In the genomic region with DNA sequence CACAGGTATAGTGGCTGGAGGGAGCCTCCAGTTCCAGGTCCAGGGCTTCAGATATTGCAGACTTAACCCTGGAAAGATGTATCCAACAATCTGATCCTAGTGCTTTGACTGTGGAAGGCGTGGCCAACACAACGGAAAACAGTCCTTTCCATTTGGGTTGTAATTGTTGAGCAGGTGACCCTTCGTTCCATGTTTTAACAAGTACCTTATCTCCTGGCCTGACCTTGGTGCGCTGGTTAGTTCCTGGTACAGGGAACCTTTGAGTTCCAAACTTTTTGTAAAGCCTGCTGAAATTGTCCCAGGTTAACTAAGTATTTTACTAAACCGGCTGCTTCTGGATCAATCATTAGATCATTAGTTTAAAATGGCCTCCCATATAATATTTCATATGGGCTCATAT, we compare ENCODE assay signal across 40 cellular contexts. TPM values are rescaled to one million over a fixed set of nuclear protein-coding genes. Genes with fewer than 3 reads are reported as not detected.
"Had no signal": no experiment of that assay in that cellular context is flagged by ENCODE, and none has a peak within 500 bp of the region (broad histone marks: within the 10 kb centered on the region; RNA-seq: fewer than 3 reads in every experiment).

No MANE protein-coding gene starts in this region.

- DNase-seq: activated effector memory CD4-positive, alpha-beta T cell treated with anti-CD3 and anti-CD28 coated beads, Interleukin-2, amount 50 U/mL, for 16 hours; activated effector memory CD4-positive, alpha-beta T cell treated with Interleukin-2 at 50 U/mL for 16 hours; activated gamma-delta T cell; activated gamma-delta T cell treated with Interleukin-2 at 50 U/mL for 16 hours; activated naive CD4-positive, alpha-beta T cell; activated naive CD4-positive, alpha-beta T cell treated with anti-CD3 and anti-CD28 coated beads for 36 hours; activated naive CD4-positive, alpha-beta T cell treated with anti-CD3 and anti-CD28 coated beads, Interleukin-2, amount 10 ng/mL, durations not matched to agents 7 days and 5 days; activated naive CD4-positive, alpha-beta T cell treated with anti-CD3 and anti-CD28 coated beads, Interleukin-2, amount 50 U/mL, for 16 hours; activated naive CD4-positive, alpha-beta T cell treated with Interleukin-2 at 50 U/mL for 16 hours; activated naive CD8-positive, alpha-beta T cell treated with anti-CD3 and anti-CD28 coated beads for 36 hours; activated naive CD8-positive, alpha-beta T cell treated with anti-CD3 and anti-CD28 coated beads, Interleukin-2, amount 10 ng/mL, durations not matched to agents 7 days and 5 days; activated naive CD8-positive, alpha-beta T cell treated with anti-CD3 and anti-CD28 coated beads, Interleukin-2, amount 50 U/mL, for 24 hours; activated T-cell treated with anti-CD3 and anti-CD28 coated beads, Interleukin-2, amount 50 U/mL, for 1 hour; activated T-cell treated with anti-CD3 and anti-CD28 coated beads, Interleukin-2, amount 50 U/mL, for 24 hours; activated T-cell treated with anti-CD3 and anti-CD28 coated beads, Interleukin-2, amount 50 U/mL, for 4 hours; activated T-cell treated with anti-CD3 and anti-CD28 coated beads, Interleukin-2, amount 50 U/mL, for 48 hours; activated T-cell treated with anti-CD3 and anti-CD28 coated beads, Interleukin-2, amount 50 U/mL, for 72 hours; adrenal gland; amniotic stem cell; amygdala; anterior cingulate cortex; aorta; brain microvascular endothelial cell; caudate nucleus; central memory CD4-positive, alpha-beta T cell; cerebellar nuclear complex had no signal

- H3K27ac Mint-ChIP-seq: activated naive CD4-positive, alpha-beta T cell treated with anti-CD3 and anti-CD28 coated beads for 36 hours; activated naive CD4-positive, alpha-beta T cell treated with anti-CD3 and anti-CD28 coated beads, Interleukin-2, amount 10 ng/mL, durations not matched to agents 7 days and 5 days; activated naive CD4-positive, alpha-beta T cell treated with anti-CD3 and anti-CD28 coated beads, Interleukin-2, amount 50 U/mL, for 24 hours; activated naive CD4-positive, alpha-beta T cell treated with anti-CD3 and anti-CD28 coated beads, Interleukin-2, amount 50 U/mL, for 72 hours; activated naive CD8-positive, alpha-beta T cell; activated naive CD8-positive, alpha-beta T cell treated with anti-CD3 and anti-CD28 coated beads for 36 hours; activated naive CD8-positive, alpha-beta T cell treated with anti-CD3 and anti-CD28 coated beads, Interleukin-2, amount 10 ng/mL, durations not matched to agents 7 days and 5 days; activated naive CD8-positive, alpha-beta T cell treated with anti-CD3 and anti-CD28 coated beads, Interleukin-2, amount 50 U/mL, for 24 hours; activated T-cell treated with anti-CD3 and anti-CD28 coated beads, Interleukin-2, amount 50 U/mL, for 24 hours; activated T-cell treated with anti-CD3 and anti-CD28 coated beads, Interleukin-2, amount 50 U/mL, for 72 hours; activated T-helper 1 cell treated with anti-CD3 and anti-CD28 coated beads, Interleukin-12 subunit alpha, Interleukin-12 subunit beta, Interleukin-2, Interleukin-4 antibody, amounts not matched to agents 30 ng/mL and 10 ng/mL and 1 ng/mL, durations not matched to agents 14 hours and 24 hours and 36 hours; activated T-helper 17 cell treated with anti-CD3 and anti-CD28 coated beads, Interleukin-2, amount 50 U/mL, for 72 hours; activated T-helper 2 cell treated with anti-CD3 and anti-CD28 coated beads, Interferon-gamma antibody, Interleukin-2, Interleukin-4, amounts not matched to agents 10 μg/mL and 5 μg/mL and 100 μg/mL, durations not matched to agents 14 hours and 24 hours and 36 hours; brain had no signal

- H3K27me3 Mint-ChIP-seq: activated naive CD4-positive, alpha-beta T cell treated with anti-CD3 and anti-CD28 coated beads, Interleukin-2, amount 10 ng/mL, durations not matched to agents 7 days and 5 days; activated naive CD4-positive, alpha-beta T cell treated with anti-CD3 and anti-CD28 coated beads, Interleukin-2, amount 50 U/mL, for 24 hours; activated naive CD8-positive, alpha-beta T cell; activated naive CD8-positive, alpha-beta T cell treated with anti-CD3 and anti-CD28 coated beads for 36 hours; activated naive CD8-positive, alpha-beta T cell treated with anti-CD3 and anti-CD28 coated beads, Interleukin-2, amount 10 ng/mL, durations not matched to agents 7 days and 5 days; activated naive CD8-positive, alpha-beta T cell treated with anti-CD3 and anti-CD28 coated beads, Interleukin-2, amount 50 U/mL, for 24 hours; activated T-cell treated with anti-CD3 and anti-CD28 coated beads, Interleukin-2, amount 50 U/mL, for 24 hours; activated T-helper 17 cell treated with anti-CD3 and anti-CD28 coated beads, Interleukin-2, amount 50 U/mL, for 72 hours; central memory CD8-positive, alpha-beta T cell had no signal

- H3K4me3 Mint-ChIP-seq: activated naive CD4-positive, alpha-beta T cell treated with anti-CD3 and anti-CD28 coated beads for 36 hours; activated naive CD4-positive, alpha-beta T cell treated with anti-CD3 and anti-CD28 coated beads, Interleukin-2, amount 10 ng/mL, durations not matched to agents 7 days and 5 days; activated naive CD4-positive, alpha-beta T cell treated with anti-CD3 and anti-CD28 coated beads, Interleukin-2, amount 50 U/mL, for 24 hours; activated naive CD8-positive, alpha-beta T cell; activated naive CD8-positive, alpha-beta T cell treated with anti-CD3 and anti-CD28 coated beads for 36 hours; activated naive CD8-positive, alpha-beta T cell treated with anti-CD3 and anti-CD28 coated beads, Interleukin-2, amount 10 ng/mL, durations not matched to agents 7 days and 5 days; activated naive CD8-positive, alpha-beta T cell treated with anti-CD3 and anti-CD28 coated beads, Interleukin-2, amount 50 U/mL, for 24 hours; activated T-cell treated with anti-CD3 and anti-CD28 coated beads, Interleukin-2, amount 50 U/mL, for 24 hours; activated T-cell treated with anti-CD3 and anti-CD28 coated beads, Interleukin-2, amount 50 U/mL, for 4 hours; activated T-cell treated with anti-CD3 and anti-CD28 coated beads, Interleukin-2, amount 50 U/mL, for 72 hours; activated T-helper 1 cell treated with anti-CD3 and anti-CD28 coated beads, Interleukin-12 subunit alpha, Interleukin-12 subunit beta, Interleukin-2, Interleukin-4 antibody, amounts not matched to agents 30 ng/mL and 10 ng/mL and 1 ng/mL, durations not matched to agents 14 hours and 24 hours and 36 hours; activated T-helper 17 cell treated with anti-CD3 and anti-CD28 coated beads, Interleukin-2, amount 50 U/mL, for 72 hours; brain; central memory CD8-positive, alpha-beta T cell had no signal

- H3K4me1 ChIP-seq: adrenal gland, ascending aorta, breast epithelium had no signal

- H3K4me3 ChIP-seq: adrenal gland, ascending aorta, breast epithelium, cardiac muscle cell had no signal

- H3K4me1 Mint-ChIP-seq: brain had no signal

- H3K9me3 ChIP-seq: adrenal gland, ascending aorta had no signal

- H3K27ac ChIP-seq: adrenal gland, ascending aorta, brain microvascular endothelial cell, breast epithelium, cardiac muscle cell had no signal

- H3K36me3 ChIP-seq: adrenal gland, ascending aorta, brain microvascular endothelial cell, breast epithelium, cardiac muscle cell had no signal

- H3K9me3 Mint-ChIP-seq: central memory CD8-positive, alpha-beta T cell had no signal

- FAIRE-seq: astrocyte, bronchial epithelial cell had no signal

- ATAC-seq: activated naive CD4-positive, alpha-beta T cell treated with anti-CD3 and anti-CD28 coated beads, Interleukin-2, amount 50 U/mL, for 72 hours; activated naive CD8-positive, alpha-beta T cell treated with anti-CD3 and anti-CD28 coated beads, Interleukin-2, amount 50 U/mL, for 24 hours; activated T-cell treated with anti-CD3 and anti-CD28 coated beads, Interleukin-2, amount 50 U/mL, for 4 hours; activated T-cell treated with anti-CD3 and anti-CD28 coated beads, Interleukin-2, amount 50 U/mL, for 72 hours; activated T-helper 17 cell treated with anti-CD3 and anti-CD28 coated beads, Interleukin-2, amount 50 U/mL, for 72 hours had no signal

- H3K36me3 Mint-ChIP-seq: brain had no signal

- H3K27me3 ChIP-seq: adrenal gland, ascending aorta, brain microvascular endothelial cell, breast epithelium, cardiac muscle cell had no signal

RNA-seq across cellular contexts. Expression of a gene that starts 23.9 kb away (rescaled TPM):
- total RNA-seq: astrocyte, bronchial epithelial cell, chondrocyte had no signal
- polyA plus RNA-seq: cardiac muscle cell had no signal

RNA-seq across cellular contexts. Expression of a gene that starts 29.5 kb away (rescaled TPM):
- total RNA-seq: astrocyte, cardiac muscle cell, chondrocyte had no signal
- polyA plus RNA-seq: cardiac muscle cell had no signal
